ENCODE assay signal across 15 cellular contexts in the genomic region with DNA sequence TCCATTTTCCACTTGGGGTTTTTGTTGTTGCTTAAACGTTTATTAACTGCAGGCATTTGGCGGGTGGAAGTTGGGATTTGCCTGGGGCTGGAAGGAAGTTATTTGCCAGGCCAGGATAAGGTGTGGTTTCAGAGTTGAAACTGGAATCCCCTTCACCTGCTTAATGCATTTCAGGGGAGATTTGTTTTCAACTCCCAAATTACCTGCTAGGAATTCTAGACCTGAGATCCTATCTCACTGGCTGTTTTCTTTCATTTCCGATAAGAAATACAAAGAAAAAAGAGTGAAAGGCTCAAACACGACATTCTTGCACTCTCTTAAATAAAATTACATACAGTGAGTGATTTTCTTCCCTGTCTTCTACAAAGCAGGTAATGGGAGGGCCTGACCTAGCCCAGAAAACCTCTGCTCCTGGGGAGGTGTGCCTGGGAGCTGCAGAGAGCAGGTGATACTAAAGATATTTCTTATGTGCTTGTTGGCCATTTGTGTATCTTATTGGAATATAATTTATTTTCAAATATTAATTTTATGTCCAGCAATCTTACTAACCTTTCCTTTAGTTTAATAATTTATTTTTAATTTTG.
DNase-seq lines count a peak whose midpoint lies in the region; ATAC-seq and TF ChIP-seq lines count a peak whose summit lies in the region.
"Had no signal": no experiment of that assay in that cellular context is flagged by ENCODE, and none has a peak within 500 bp of the region (broad histone marks: within the 10 kb centered on the region; RNA-seq: fewer than 3 reads in every experiment).

No MANE protein-coding gene starts in this region.

- no peaks in the 10 kb centered on the region for H3K36me3 ChIP-seq in RWPE2 (ENCODE audit: low read depth)
- no peaks in the 10 kb centered on the region for H3K36me3 ChIP-seq in neural progenitor cell
- H3K36me3 ChIP-seq: BE2C, heart right ventricle, right atrium auricular region had no signal

- TF ChIP-seq CTCF in RWPE2 (IDR thresholded peaks at IDR 0.05; ENCODE audit: poor library complexity, severe bottlenecking) = no peak
- TF ChIP-seq CTCF in neural progenitor cell (IDR thresholded peaks at IDR 0.05) = no peak

- H4K20me1 ChIP-seq in neural progenitor cell (ENCODE audit: low read depth) = no peaks in the 10 kb centered on the region

- peaks cover 71% of the 10 kb centered on the region for H3K4me1 Mint-ChIP-seq in neural progenitor cell

- peak overlapping the region; percentile 87 for H3K27ac Mint-ChIP-seq in neural progenitor cell

- H3K4me3 Mint-ChIP-seq in neural progenitor cell = no peak overlapping the region

- H3K27me3 ChIP-seq in RWPE2 (ENCODE audit: insufficient read depth, poor library complexity, severe bottlenecking) (no peaks in the 10 kb centered on the region), neural progenitor cell (no peaks in the 10 kb centered on the region)
- H3K27me3 ChIP-seq: BE2C, heart right ventricle, right atrium auricular region had no signal

- peaks cover 18% of the 10 kb centered on the region for H3F3A ChIP-seq in neural progenitor cell (ENCODE audit: low read depth)

- H3K4me3 ChIP-seq in RWPE2 (ENCODE audit: severe bottlenecking) (no peak overlapping the region), neural progenitor cell (no peak overlapping the region)
- H3K4me3 ChIP-seq: heart right ventricle, right atrium auricular region had no signal

- H3K9me3 Mint-ChIP-seq in neural progenitor cell = no peaks in the 10 kb centered on the region

- peaks cover 35% of the 10 kb centered on the region for H3K4me1 ChIP-seq in RWPE2 (ENCODE audit: insufficient read depth, poor library complexity, severe bottlenecking)
- peaks cover 45% of the 10 kb centered on the region for H3K4me1 ChIP-seq in neural progenitor cell

- peaks cover under 1% of the 10 kb centered on the region for H3K36me3 Mint-ChIP-seq in neural progenitor cell

- ATAC-seq in RWPE2 (ENCODE audit: low read depth) (peak; percentile 68), GM19463 (IDR thresholded peaks at IDR 0.05; ENCODE audit: unreplicated experiment) (no peak), GM19023 (IDR thresholded peaks at IDR 0.05; ENCODE audit: unreplicated experiment) (no peak), HG03159 (IDR thresholded peaks at IDR 0.05; ENCODE audit: unreplicated experiment) (no peak)
- ATAC-seq: heart right ventricle had no signal

- peak overlapping the region; percentile 82 for H3K27ac ChIP-seq in RWPE2 (ENCODE audit: poor library complexity, severe bottlenecking)
- peak overlapping the region; percentile 66 for H3K27ac ChIP-seq in epithelial cell of prostate
- no peak overlapping the region for H3K27ac ChIP-seq in neural progenitor cell
- H3K27ac ChIP-seq: right atrium auricular region had no signal

- H3K27me3 Mint-ChIP-seq in neural progenitor cell (ENCODE audit: insufficient read depth, low read depth) = peaks cover 2% of the 10 kb centered on the region

- no peak overlapping the region for H3K4me2 ChIP-seq in neural progenitor cell

- H2AFZ ChIP-seq in neural progenitor cell (replicated peaks) = no peak overlapping the region

- H3K9me3 ChIP-seq in RWPE2 (ENCODE audit: severe bottlenecking) (no peaks in the 10 kb centered on the region), neural progenitor cell (ENCODE audit: low read depth) (no peaks in the 10 kb centered on the region)
- H3K9me3 ChIP-seq: BE2C, heart right ventricle, right atrium auricular region had no signal

- H3K79me2 ChIP-seq in neural progenitor cell (ENCODE audit: low read depth) = no peaks in the 10 kb centered on the region

- no peak for DNase-seq in RWPE2 (ENCODE audit: low spot score)
- no peak for DNase-seq in epithelial cell of prostate (ENCODE audit: low read depth, low spot score)
- no peak for DNase-seq in neural progenitor cell (ENCODE audit: low spot score)
- no peak for DNase-seq in stimulated activated CD4-positive, alpha-beta T cell treated with anti-CD3 and anti-CD28 coated beads, Interleukin-2, amount 100 ng/mL, for 24 hours
- DNase-seq: activated CD4-positive, alpha-beta T cell treated with anti-CD3 and anti-CD28 coated beads for 4 hours; activated CD8-positive, alpha-beta memory T cell treated with anti-CD3 and anti-CD28 coated beads, Interleukin-2, amount 50 U/mL, for 4 hours; activated effector memory CD4-positive, alpha-beta T cell treated with anti-CD3 and anti-CD28 coated beads, Interleukin-2, amount 50 U/mL, for 16 hours; BE2C; caudate nucleus; heart right ventricle; NCI-H1105 treated with DMSO at 0.1 percent for 48 hours had no signal

- no peak overlapping the region for H3K9ac ChIP-seq in neural progenitor cell
